In the genomic region with DNA sequence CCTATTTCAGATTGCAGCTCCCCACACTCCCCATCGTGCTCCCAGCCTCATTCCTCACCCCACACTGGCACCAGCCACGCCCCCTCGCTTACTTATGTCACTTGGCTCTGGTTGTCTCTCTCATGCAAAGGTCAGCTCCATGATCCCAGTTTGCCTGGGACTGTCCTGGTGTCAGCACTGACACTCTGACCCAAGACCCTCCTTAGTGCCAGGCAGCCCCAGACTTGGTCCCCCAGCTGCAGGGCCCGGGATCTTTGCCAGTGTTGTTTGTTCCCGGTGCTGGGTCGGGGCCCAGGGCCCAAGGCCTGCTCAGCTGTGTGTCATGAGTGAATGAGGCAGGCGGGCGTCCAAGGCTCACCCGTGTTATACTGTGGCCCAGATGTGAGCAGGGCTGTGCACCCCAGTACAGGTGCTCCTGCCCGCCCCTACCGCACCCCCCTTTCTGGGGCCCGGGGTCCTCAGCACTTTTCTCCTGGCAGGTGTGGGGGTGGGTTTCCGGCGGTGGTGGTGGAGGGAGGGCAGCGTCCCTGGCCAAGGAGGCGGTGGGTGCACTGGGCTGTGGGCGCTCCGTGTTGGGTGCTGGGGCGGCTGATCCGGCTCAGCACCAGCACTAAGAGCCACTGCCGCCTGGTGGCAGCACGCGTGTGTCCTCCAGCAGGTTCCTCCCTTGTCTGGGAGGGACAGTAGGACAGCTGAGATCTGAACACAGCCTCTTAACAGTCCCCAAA, we compare ENCODE assay signal across 8 cellular contexts. TPM values are rescaled to one million over a fixed set of nuclear protein-coding genes. Genes with fewer than 3 reads are reported as not detected.
DNase-seq lines count a peak whose midpoint lies in the region; ATAC-seq and TF ChIP-seq lines count a peak whose summit lies in the region.

No MANE protein-coding gene starts in this region.

- peaks cover 2% of the 10 kb centered on the region for H3K36me3 Mint-ChIP-seq in neural crest cell (ENCODE audit: low read depth)

- peaks cover 10% of the 10 kb centered on the region for H3K9me3 Mint-ChIP-seq in neural crest cell

- no peaks in the 10 kb centered on the region for H3K4me1 ChIP-seq in fibroblast of lung (ENCODE audit: control insufficient read depth, extremely low read depth, insufficient read depth, low read length)
- H3K4me1 ChIP-seq in testis: no peaks in the 10 kb centered on the region

- peaks cover 17% of the 10 kb centered on the region for H3K27me3 Mint-ChIP-seq in neural crest cell (ENCODE audit: low read depth)

- intact Hi-C loops in testis (cut with DNase I; ENCODE audit: low total_unique reads): no loop called here

- no peaks in the 10 kb centered on the region for H3K79me2 ChIP-seq in fibroblast of lung (ENCODE audit: control insufficient read depth, insufficient read depth, low read length)

- H3K4me2 ChIP-seq in fibroblast of lung (ENCODE audit: extremely low read depth, insufficient read depth, low read length): no peak overlapping the region

- no peak overlapping the region for H3K4me3 Mint-ChIP-seq in neural crest cell

- TF ChIP-seq POLR2A in testis (IDR thresholded peaks at IDR 0.05): no peak

- H3K9ac ChIP-seq in fibroblast of lung (ENCODE audit: insufficient read depth, low read length): no peak overlapping the region

- no peaks in the 10 kb centered on the region for H3K4me1 Mint-ChIP-seq in neural crest cell

- H3K27me3 ChIP-seq in fibroblast of lung (ENCODE audit: control insufficient read depth, insufficient read depth, low read length): no peaks in the 10 kb centered on the region
- H3K27me3 ChIP-seq in testis: no peaks in the 10 kb centered on the region

- H3K9me3 ChIP-seq in fibroblast of lung (ENCODE audit: control insufficient read depth, insufficient read depth, low read depth, low read length): no peaks in the 10 kb centered on the region
- no peaks in the 10 kb centered on the region for H3K9me3 ChIP-seq in testis

- H3K27ac Mint-ChIP-seq in neural crest cell (ENCODE audit: unreplicated experiment): no peak overlapping the region

- ATAC-seq in HG03432 (IDR thresholded peaks at IDR 0.05; ENCODE audit: unreplicated experiment): no peak
- no peak for ATAC-seq in GM18498 (IDR thresholded peaks at IDR 0.05; ENCODE audit: unreplicated experiment)

- WGBS in testis, 2 donors: 60 to 75% methylated on average over 8 to 20 of the region's 23 CpGs

- H3K36me3 ChIP-seq in fibroblast of lung (ENCODE audit: control insufficient read depth, insufficient read depth, low read length) (no peaks in the 10 kb centered on the region), testis (ENCODE audit: low read depth, missing control alignments) (no peaks in the 10 kb centered on the region)

- no peaks in the 10 kb centered on the region for H4K20me1 ChIP-seq in fibroblast of lung (ENCODE audit: control insufficient read depth, extremely low read depth, insufficient read depth, low read length)

- H3K4me3 ChIP-seq in fibroblast of lung (replicated peaks in 1 of 4; ENCODE audit: control extremely low read depth in 1 of 4, insufficient read depth in 1 of 4, low read depth in 3 of 4, low read length in 4 of 4) (no peak overlapping the region), testis (no peak overlapping the region)

- H2AFZ ChIP-seq in fibroblast of lung (ENCODE audit: low read length): no peak overlapping the region

- TF ChIP-seq CTCF in GM12872 (IDR thresholded peaks at IDR 0.05; ENCODE audit: insufficient read depth, low read depth, low read length) (peak; percentile 90), fibroblast of lung (conservative IDR thresholded peaks at IDR 0.05 in 1 of 2, IDR thresholded peaks at IDR 0.05 in 1 of 2; ENCODE audit: low read depth in 1 of 2, low read length in 2 of 2) (peak; percentile 53 to 66), neural crest cell (conservative IDR thresholded peaks at IDR 0.05) (peak; percentile 67), testis (IDR thresholded peaks at IDR 0.05) (peak in 2 of 3 experiments; percentile 32 to 52)

- H3K27ac ChIP-seq in fibroblast of lung (ENCODE audit: insufficient read depth, low read length) (no peak overlapping the region), testis (no peak overlapping the region)

- peak; percentile 23 to 32 for DNase-seq in NOMO-1 (lab: John Stamatoyannopoulos, UW; ENCODE audit: unreplicated experiment in 2 of 2)
- peak; percentile 74 for DNase-seq in activated T-cell treated with anti-CD3 and anti-CD28 coated beads, Interleukin-2, amount 50 U/mL, for 1 hour
- DNase-seq in fibroblast of lung (ENCODE audit: low read depth in 2 of 2): peak; percentile 23 to 37
- no peak for DNase-seq in neural crest cell (ENCODE audit: low read depth, low spot score)
- peak; percentile 73 for DNase-seq in testis

RNA-seq across cellular contexts. Expression of gene IL17REL, which starts 19.5 kb away (rescaled TPM):
- total RNA-seq in fibroblast of lung (under 0.01 TPM in 1 of 2 replicates, not detected in the other), neural crest cell (0.07 TPM in 1 of 2 replicates, not detected in the other), testis (under 1 TPM; 0.25 to 0.55 TPM)
- polyA plus RNA-seq in fibroblast of lung (not detected in 2 replicates), testis (ENCODE audit: insufficient read depth, low read depth, low replicate concordance) (0.30 TPM)
- not detected in 2 replicates for polyA plus RNA-seq in fibroblast of lung (2012)
- polyA minus RNA-seq in fibroblast of lung (ENCODE audit: low replicate concordance): not detected in 2 replicates

RNA-seq across cellular contexts. Expression of gene PIM3, which starts 32.5 kb away (rescaled TPM):
- total RNA-seq in fibroblast of lung: 40.1 and 47.7 TPM in 2 replicates
- polyA plus RNA-seq in fibroblast of lung: 6.8 and 8.0 TPM in 2 replicates
- 14.3 and 19.7 TPM in 2 replicates for polyA plus RNA-seq in fibroblast of lung (2012)
- polyA minus RNA-seq in fibroblast of lung (ENCODE audit: low replicate concordance): 4.2 and 8.5 TPM in 2 replicates
- 29.9 and 31.0 TPM in 2 replicates for total RNA-seq in neural crest cell
- 10 to 100 TPM; 68.2 to 89.9 TPM for total RNA-seq in testis
- 50.8 TPM for polyA plus RNA-seq in testis (ENCODE audit: insufficient read depth, low read depth, low replicate concordance)
